Comparison of ENCODE assay signal across 22 cellular contexts in the genomic region with DNA sequence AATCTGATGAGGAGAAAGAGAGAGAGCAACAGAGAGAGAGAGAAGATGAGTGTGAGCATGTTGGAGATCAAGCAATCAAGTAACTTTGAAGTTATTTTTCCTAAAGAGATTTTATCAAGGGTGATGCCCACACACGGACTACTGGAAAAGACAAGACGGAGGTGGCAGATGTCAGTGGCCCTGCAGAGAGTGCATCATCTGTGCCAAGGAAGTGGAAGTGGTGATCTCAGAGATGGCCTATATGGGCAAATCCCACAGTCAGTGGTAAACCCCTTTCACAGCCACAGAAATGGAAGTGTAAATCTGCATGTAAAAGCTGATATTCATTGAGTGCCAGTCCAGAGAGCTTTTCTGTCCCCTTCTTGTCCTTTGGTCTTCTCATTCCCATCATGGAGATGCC.
"Had no signal": no experiment of that assay in that cellular context is flagged by ENCODE, and none has a peak within 500 bp of the region (broad histone marks: within the 10 kb centered on the region; RNA-seq: fewer than 3 reads in every experiment).

No MANE protein-coding gene starts in this region.

- ATAC-seq: activated naive CD8-positive, alpha-beta T cell treated with anti-CD3 and anti-CD28 coated beads, Interleukin-2, amount 50 U/mL, for 24 hours; activated T-helper 17 cell treated with anti-CD3 and anti-CD28 coated beads, Interleukin-2, amount 50 U/mL, for 72 hours; left ventricle myocardium superior; naive thymus-derived CD8-positive, alpha-beta T cell; right cardiac atrium; stimulated activated naive CD8-positive, alpha-beta T cell treated with anti-CD3 and anti-CD28 coated beads, Interleukin-15, Interleukin-2, amounts not matched to agents 100 U/mL and 50 U/mL, for 24 hours had no signal

- H3K27ac Mint-ChIP-seq: activated naive CD4-positive, alpha-beta T cell treated with anti-CD3 and anti-CD28 coated beads for 36 hours; activated naive CD8-positive, alpha-beta T cell treated with anti-CD3 and anti-CD28 coated beads, Interleukin-2, amount 50 U/mL, for 24 hours; activated T-helper 17 cell treated with anti-CD3 and anti-CD28 coated beads, Interleukin-2, amount 50 U/mL, for 72 hours; memory B cell; naive thymus-derived CD8-positive, alpha-beta T cell had no signal

- DNase-seq: activated CD4-positive, alpha-beta T cell treated with anti-CD3 and anti-CD28 coated beads, Interleukin-2, amount 50 U/mL, for 48 hours; activated CD4-positive, CD25-positive, alpha-beta regulatory T cell treated with anti-CD3 and anti-CD28 coated beads, Interleukin-2, amount 50 U/mL, for 72 hours; activated naive CD4-positive, alpha-beta T cell treated with anti-CD3 and anti-CD28 coated beads for 36 hours; activated naive CD8-positive, alpha-beta T cell treated with anti-CD3 and anti-CD28 coated beads, Interleukin-2, amount 50 U/mL, for 24 hours; aorta; effector CD8-positive, alpha-beta T cell; foreskin fibroblast; glutamatergic neuron; hypothalamus; kidney glomerular epithelial cell; left ventricle myocardium superior; naive thymus-derived CD8-positive, alpha-beta T cell; occipital lobe; right cardiac atrium; stimulated activated CD4-positive, alpha-beta T cell treated with anti-CD3 and anti-CD28 coated beads, Interleukin-4, amount 100 ng/mL, for 24 hours; stimulated activated naive CD8-positive, alpha-beta T cell treated with anti-CD3 and anti-CD28 coated beads, Interleukin-15, Interleukin-2, amounts not matched to agents 100 U/mL and 50 U/mL, for 24 hours; T-helper 9 cell; trophoblast cell had no signal

- H3K4me3 ChIP-seq: prostate gland, skin epidermis had no signal

- H3K27ac ChIP-seq: prostate gland, skin epidermis had no signal

- H3K36me3 Mint-ChIP-seq: memory B cell; naive thymus-derived CD8-positive, alpha-beta T cell had no signal

- H3K36me3 ChIP-seq: prostate gland had no signal

- H3K4me1 ChIP-seq: prostate gland had no signal

- H3K9me3 Mint-ChIP-seq: activated naive CD8-positive, alpha-beta T cell treated with anti-CD3 and anti-CD28 coated beads, Interleukin-2, amount 50 U/mL, for 24 hours had no signal

- H3K27me3 Mint-ChIP-seq: activated naive CD8-positive, alpha-beta T cell treated with anti-CD3 and anti-CD28 coated beads, Interleukin-2, amount 50 U/mL, for 24 hours; activated T-helper 17 cell treated with anti-CD3 and anti-CD28 coated beads, Interleukin-2, amount 50 U/mL, for 72 hours; memory B cell; naive thymus-derived CD8-positive, alpha-beta T cell had no signal

- H3K4me1 Mint-ChIP-seq: activated naive CD8-positive, alpha-beta T cell treated with anti-CD3 and anti-CD28 coated beads, Interleukin-2, amount 50 U/mL, for 24 hours; activated T-helper 17 cell treated with anti-CD3 and anti-CD28 coated beads, Interleukin-2, amount 50 U/mL, for 72 hours; memory B cell; naive thymus-derived CD8-positive, alpha-beta T cell had no signal

- H3K4me3 Mint-ChIP-seq: activated naive CD4-positive, alpha-beta T cell treated with anti-CD3 and anti-CD28 coated beads for 36 hours; activated naive CD8-positive, alpha-beta T cell treated with anti-CD3 and anti-CD28 coated beads, Interleukin-2, amount 50 U/mL, for 24 hours; activated T-helper 17 cell treated with anti-CD3 and anti-CD28 coated beads, Interleukin-2, amount 50 U/mL, for 72 hours; memory B cell; naive thymus-derived CD8-positive, alpha-beta T cell had no signal

- H3K9me3 ChIP-seq: prostate gland had no signal
